8 cellular contexts compared by ENCODE assay signal in the genomic region with DNA sequence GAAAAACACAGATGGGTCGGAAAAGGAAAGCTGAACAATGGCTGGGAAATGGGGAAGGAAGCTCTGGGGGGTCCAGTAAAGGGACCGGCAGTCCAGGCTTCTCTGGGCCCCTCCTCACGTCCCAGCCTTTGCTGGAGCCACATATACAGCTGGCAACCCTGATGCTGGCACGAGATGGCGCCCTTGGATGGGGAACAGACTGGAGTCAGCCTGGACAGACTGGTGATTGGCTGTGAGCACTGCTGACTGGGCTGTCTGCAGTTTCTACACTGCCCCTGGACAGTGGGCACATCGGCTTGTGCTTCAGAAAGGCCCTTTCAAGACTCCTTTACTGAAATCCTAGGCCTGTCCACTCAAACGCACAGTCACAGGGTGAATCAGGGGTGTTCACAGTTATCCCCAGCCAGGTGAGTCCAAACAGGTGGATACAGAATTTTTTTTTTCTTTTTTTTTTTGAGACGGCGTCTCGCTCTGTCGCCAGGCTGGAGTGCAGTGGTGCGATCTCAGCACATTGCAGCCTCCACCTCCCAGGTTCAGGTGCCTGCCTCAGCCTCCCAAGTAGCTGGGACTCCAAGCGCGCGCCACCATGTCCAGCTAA. TPM values are rescaled to one million over a fixed set of nuclear protein-coding genes. Genes with fewer than 3 reads are reported as not detected.
A peak's percentile ranks its signal among the peaks of the same experiment; 100 is the strongest.
DNase-seq lines count a peak whose midpoint lies in the region; ATAC-seq and TF ChIP-seq lines count a peak whose summit lies in the region.

No MANE protein-coding gene starts in this region.

- no peak overlapping the region for H3K27ac ChIP-seq in foreskin keratinocyte
- H3K27ac ChIP-seq in transverse colon = no peak overlapping the region

- no peak overlapping the region for H3K4me3 Mint-ChIP-seq in activated T-helper 1 cell treated with anti-CD3 and anti-CD28 coated beads, Interleukin-12 subunit alpha, Interleukin-12 subunit beta, Interleukin-2, Interleukin-4 antibody, amounts not matched to agents 30 ng/mL and 10 ng/mL and 1 ng/mL, durations not matched to agents 14 hours and 24 hours and 36 hours

- H3K27me3 Mint-ChIP-seq in activated T-helper 1 cell treated with anti-CD3 and anti-CD28 coated beads, Interleukin-12 subunit alpha, Interleukin-12 subunit beta, Interleukin-2, Interleukin-4 antibody, amounts not matched to agents 30 ng/mL and 10 ng/mL and 1 ng/mL, durations not matched to agents 14 hours and 24 hours and 36 hours (ENCODE audit: insufficient read depth) = peaks cover 31% of the 10 kb centered on the region

- no peaks in the 10 kb centered on the region for H3K36me3 ChIP-seq in transverse colon

- H3K27ac Mint-ChIP-seq in activated T-helper 1 cell treated with anti-CD3 and anti-CD28 coated beads, Interleukin-12 subunit alpha, Interleukin-12 subunit beta, Interleukin-2, Interleukin-4 antibody, amounts not matched to agents 30 ng/mL and 10 ng/mL and 1 ng/mL, durations not matched to agents 14 hours and 24 hours and 36 hours = no peak overlapping the region

- TF ChIP-seq EP300 in transverse colon (IDR thresholded peaks at IDR 0.05; ENCODE audit: low read depth) = no peak

- no peaks in the 10 kb centered on the region for H3K9me3 ChIP-seq in transverse colon

- H3K27me3 ChIP-seq in foreskin keratinocyte (peaks cover 4% of the 10 kb centered on the region), transverse colon (peaks cover 22% of the 10 kb centered on the region)

- H3K4me3 ChIP-seq in transverse colon = no peak overlapping the region

- in situ Hi-C loops in transverse colon (cut with MboI; ENCODE audit: low pct_ligation_motif_present in 1 of 4, low pct_unique_long_range_greater_than_20kb in 1 of 4, low sequenced_read_pairs in 3 of 4) = loop anchor here in 3 of 4 donors (10.0 to 25.0 kb wide), 3 partner anchors 224 to 517 kb away; a partner anchor contains a TSS

- intact Hi-C loops in activated T-helper 1 cell treated with anti-CD3 and anti-CD28 coated beads, Interleukin-12 subunit alpha, Interleukin-12 subunit beta, Interleukin-2, Interleukin-4 antibody, amounts not matched to agents 30 ng/mL and 10 ng/mL and 1 ng/mL, durations not matched to agents 14 hours and 24 hours and 36 hours (cut with micrococcal nuclease) = loop anchor here (1.0 kb wide), 1 partner anchor 254 kb away; no protein-coding TSS in a partner anchor
- intact Hi-C loops in transverse colon (cut with DNase I; ENCODE audit: low total_unique reads) = loop anchor here (1.0 kb wide), 1 partner anchor 222 kb away; no protein-coding TSS in a partner anchor

- TF ChIP-seq CTCF in foreskin keratinocyte (conservative IDR thresholded peaks at IDR 0.05) = peak; percentile 84
- peak; percentile 53 to 75 (median 65) for TF ChIP-seq CTCF in transverse colon (IDR thresholded peaks at IDR 0.05)

- WGBS in transverse colon (ENCODE audit: low coverage in 1 of 2), 2 donors = 50 to 56% methylated on average over 12 to 15 of the region's 15 CpGs

- H3K4me1 ChIP-seq in foreskin keratinocyte (no peaks in the 10 kb centered on the region), transverse colon (peaks cover 0 to 6% (median 2%) of the 10 kb centered on the region in 4 donors)

- no peaks in the 10 kb centered on the region for H3K36me3 Mint-ChIP-seq in activated T-helper 1 cell treated with anti-CD3 and anti-CD28 coated beads, Interleukin-12 subunit alpha, Interleukin-12 subunit beta, Interleukin-2, Interleukin-4 antibody, amounts not matched to agents 30 ng/mL and 10 ng/mL and 1 ng/mL, durations not matched to agents 14 hours and 24 hours and 36 hours (ENCODE audit: low read depth)

- ATAC-seq in foreskin keratinocyte = peak; percentile 77
- ATAC-seq in GM18858 (IDR thresholded peaks at IDR 0.05; ENCODE audit: unreplicated experiment) = no peak

- H3K9me3 Mint-ChIP-seq in activated T-helper 1 cell treated with anti-CD3 and anti-CD28 coated beads, Interleukin-12 subunit alpha, Interleukin-12 subunit beta, Interleukin-2, Interleukin-4 antibody, amounts not matched to agents 30 ng/mL and 10 ng/mL and 1 ng/mL, durations not matched to agents 14 hours and 24 hours and 36 hours = no peaks in the 10 kb centered on the region

- H3K4me1 Mint-ChIP-seq in activated T-helper 1 cell treated with anti-CD3 and anti-CD28 coated beads, Interleukin-12 subunit alpha, Interleukin-12 subunit beta, Interleukin-2, Interleukin-4 antibody, amounts not matched to agents 30 ng/mL and 10 ng/mL and 1 ng/mL, durations not matched to agents 14 hours and 24 hours and 36 hours (ENCODE audit: low read depth) = no peaks in the 10 kb centered on the region

- TF ChIP-seq POLR2A in transverse colon (IDR thresholded peaks at IDR 0.05) = no peak

- DNase-seq in DMS114 treated with DMSO at 0.1 percent for 48 hours (lab: John Stamatoyannopoulos, UW; ENCODE audit: unreplicated experiment) (peak; percentile 86), Kasumi-1 (lab: John Stamatoyannopoulos, UW) (peak; percentile 74), OCI-M2 (lab: John Stamatoyannopoulos, UW; ENCODE audit: unreplicated experiment) (peak; percentile 27), foreskin keratinocyte (peak in 1 of 2 donors; percentile 40), nucleus accumbens (lab: John Stamatoyannopoulos, UW) (peak in 53 of 56 donors; percentile 3 to 90 (median 59)), transverse colon (peak; percentile 81)
- DNase-seq in activated T-helper 1 cell treated with anti-CD3 and anti-CD28 coated beads, Interleukin-12 subunit alpha, Interleukin-12 subunit beta, Interleukin-2, Interleukin-4 antibody, amounts not matched to agents 30 ng/mL and 10 ng/mL and 1 ng/mL, durations not matched to agents 14 hours and 24 hours and 36 hours (ENCODE audit: low spot score) = peak; percentile 23

RNA-seq across cellular contexts. Expression of a gene that starts 31.1 kb away (rescaled TPM):
- total RNA-seq in activated T-helper 1 cell treated with anti-CD3 and anti-CD28 coated beads, Interleukin-12 subunit alpha, Interleukin-12 subunit beta, Interleukin-2, Interleukin-4 antibody, amounts not matched to agents 30 ng/mL and 10 ng/mL and 1 ng/mL, durations not matched to agents 14 hours and 24 hours and 36 hours = 19.5 and 20.0 TPM in 2 replicates
- 10.1 TPM in 2 replicates for total RNA-seq in foreskin keratinocyte
- 2.2 and 2.5 TPM in 2 replicates for polyA plus RNA-seq in foreskin keratinocyte
- 10 to 100 TPM; 17.7 to 30.3 (median 21.1) TPM for total RNA-seq in transverse colon
